In the genomic region with DNA sequence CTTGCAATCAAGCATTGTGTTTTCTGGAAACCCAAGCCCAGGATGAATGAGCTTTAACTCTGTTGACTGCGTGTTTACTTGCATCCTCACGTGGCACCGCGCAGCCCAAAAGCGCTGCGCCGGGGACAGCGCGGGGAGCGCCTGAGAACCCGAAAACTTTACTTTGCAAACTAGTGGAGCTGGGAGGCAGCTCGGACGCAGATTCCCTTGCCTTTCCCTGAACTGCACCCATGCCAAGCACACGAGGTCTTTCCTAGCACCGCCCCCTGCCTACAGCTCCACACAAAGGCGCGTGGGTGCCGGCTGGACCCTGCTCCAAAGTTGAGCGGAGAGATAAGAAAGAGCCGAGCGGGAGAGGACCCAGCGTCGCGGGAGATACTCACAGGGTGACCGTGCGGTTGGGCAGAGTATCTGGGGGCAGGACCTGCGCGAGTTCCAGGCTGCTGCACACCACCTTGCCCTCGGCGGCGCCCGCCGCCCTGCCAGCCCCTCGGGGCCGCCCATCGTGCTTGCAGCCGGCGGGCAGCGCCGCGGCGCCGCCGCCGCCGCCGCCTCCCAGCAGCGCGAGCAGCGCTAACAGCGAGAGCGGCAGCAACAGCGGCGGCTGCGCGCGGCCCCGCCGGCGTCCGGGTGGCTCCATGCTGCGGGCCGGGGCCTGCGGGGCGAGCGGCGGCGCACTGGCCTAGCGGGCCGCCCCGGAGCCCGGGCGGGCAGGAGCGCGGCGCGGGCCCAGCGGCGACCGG, we compare ENCODE assay signal across 8 cellular contexts. TPM values are rescaled to one million over a fixed set of nuclear protein-coding genes. Genes with fewer than 3 reads are reported as not detected.
A peak's percentile ranks its signal among the peaks of the same experiment; 100 is the strongest.
DNase-seq lines count a peak whose midpoint lies in the region; ATAC-seq and TF ChIP-seq lines count a peak whose summit lies in the region.

No MANE protein-coding gene starts in this region.

- H3K27ac Mint-ChIP-seq in activated naive CD4-positive, alpha-beta T cell treated with anti-CD3 and anti-CD28 coated beads for 36 hours, result peak overlapping the region; percentile 77

- peaks cover 12% of the 10 kb centered on the region for H3K27me3 ChIP-seq in HUES48 (ENCODE audit: control insufficient read depth, insufficient read depth, low read length)
- no peaks in the 10 kb centered on the region for H3K27me3 ChIP-seq in body of pancreas
- 0 out of 2 replicates have a peak, but pooled peaks cover 1% of the 10 kb centered on the region for H3K27me3 ChIP-seq in iPS DF 6.9 (ENCODE audit: control insufficient read depth, insufficient read depth, low read length)

- H3K9me3 Mint-ChIP-seq in activated naive CD4-positive, alpha-beta T cell treated with anti-CD3 and anti-CD28 coated beads for 36 hours, result no peaks in the 10 kb centered on the region

- H3K4me1 Mint-ChIP-seq in activated naive CD4-positive, alpha-beta T cell treated with anti-CD3 and anti-CD28 coated beads for 36 hours (ENCODE audit: low read depth), result peaks cover 17% of the 10 kb centered on the region

- peak overlapping the region; percentile 97 for H3K4me3 Mint-ChIP-seq in activated naive CD4-positive, alpha-beta T cell treated with anti-CD3 and anti-CD28 coated beads for 36 hours

- ATAC-seq in body of pancreas (peak; percentile 71), HG03378 (IDR thresholded peaks at IDR 0.05; ENCODE audit: unreplicated experiment) (no peak)

- TF ChIP-seq CTCF in RWPE1 (conservative IDR thresholded peaks at IDR 0.05; ENCODE audit: low read depth) (no peak), body of pancreas (IDR thresholded peaks at IDR 0.05) (peak in 4 of 7 experiments; percentile 31 to 42 (median 34)), retinal pigment epithelial cell (conservative IDR thresholded peaks at IDR 0.05; ENCODE audit: low read depth, low read length) (peak; percentile 6)

- peak; percentile 34 for DNase-seq in activated naive CD4-positive, alpha-beta T cell treated with anti-CD3 and anti-CD28 coated beads for 36 hours
- DNase-seq in activated naive CD4-positive, alpha-beta T cell treated with Interleukin-2 at 50 U/mL for 16 hours, result no peak
- DNase-seq in RWPE1 (ENCODE audit: low spot score), result peak; percentile 74
- peak; percentile 74 to 85 (median 80) for DNase-seq in body of pancreas
- DNase-seq in iPS DF 6.9 (ENCODE audit: low read depth, low spot score), result no peak
- DNase-seq in retinal pigment epithelial cell (ENCODE audit: low read depth), result peak; percentile 73

- H3K4me1 ChIP-seq in HUES48 (ENCODE audit: control insufficient read depth, insufficient read depth, low read length) (peaks cover 20% of the 10 kb centered on the region), body of pancreas (peaks cover 48% of the 10 kb centered on the region), iPS DF 6.9 (ENCODE audit: control insufficient read depth, insufficient read depth, low read length) (0 out of 2 replicates have a peak, but pooled peaks cover 2% of the 10 kb centered on the region)

- H3K9me3 ChIP-seq in HUES48 (ENCODE audit: control insufficient read depth, insufficient read depth, low read length) (no peaks in the 10 kb centered on the region), body of pancreas (no peaks in the 10 kb centered on the region), iPS DF 6.9 (ENCODE audit: control insufficient read depth, insufficient read depth, low read length) (no peaks in the 10 kb centered on the region)

- peak overlapping the region; percentile 89 for H3K27ac ChIP-seq in HUES48 (ENCODE audit: low read depth, low read length)
- peak overlapping the region; percentile 92 for H3K27ac ChIP-seq in RWPE1
- H3K27ac ChIP-seq in body of pancreas, result peak overlapping the region; percentile 89 to 94 (median 91)
- H3K27ac ChIP-seq in iPS DF 6.9 (ENCODE audit: low read length), result no peak overlapping the region

- peaks cover 9% of the 10 kb centered on the region for H3K27me3 Mint-ChIP-seq in activated naive CD4-positive, alpha-beta T cell treated with anti-CD3 and anti-CD28 coated beads for 36 hours (ENCODE audit: low read depth)

- H3K36me3 Mint-ChIP-seq in activated naive CD4-positive, alpha-beta T cell treated with anti-CD3 and anti-CD28 coated beads for 36 hours (ENCODE audit: low read depth), result peaks cover 5% of the 10 kb centered on the region

- intact Hi-C loops in activated naive CD4-positive, alpha-beta T cell treated with anti-CD3 and anti-CD28 coated beads for 36 hours (cut with micrococcal nuclease), result loop anchor here (1.0 to 5.0 kb wide), 4 partner anchors 71 to 157 kb away; no protein-coding TSS in a partner anchor
- intact Hi-C loops in body of pancreas (cut with DNase I), result no loop called here

- CTCF ChIA-PET in activated naive CD4-positive, alpha-beta T cell treated with anti-CD3 and anti-CD28 coated beads for 36 hours (lab: Charles Lee), result interaction anchor here (1.0 to 1.6 kb wide), 3 partner anchors 9 to 71 kb away, joined by 3 to 8 read pairs (median 6); no protein-coding TSS in a partner anchor
- CTCF ChIA-PET in RWPE1 (lab: Yijun Ruan, JAX), result interaction anchor here (0.6 kb wide), 2 partner anchors 70 to 174 kb away, joined by 3 read pairs; no protein-coding TSS in a partner anchor

- peak overlapping the region; percentile 95 for H3K9ac ChIP-seq in HUES48 (ENCODE audit: low read depth, low read length)

- 0 to 1% methylated on average over 13 to 75 of the region's 80 CpGs for WGBS in body of pancreas, 2 donors
- no CpG with 5 or more reads among the region's 80 CpGs for WGBS in iPS DF 6.9 (ENCODE audit: insufficient coverage, insufficient read length)

- POLR2A ChIA-PET in RWPE1 (lab: Yijun Ruan, JAX; ENCODE audit: low non-redundant PET), result interaction anchor here (1.8 kb wide), 1 partner anchor 14 kb away, joined by 5 read pairs; no protein-coding TSS in a partner anchor

- H3K4me3 ChIP-seq in HUES48 (ENCODE audit: low read depth, low read length) (peak overlapping the region; percentile 88), body of pancreas (peak overlapping the region in 1 of 2 donors; percentile 43), iPS DF 6.9 (ENCODE audit: low read length) (peak overlapping the region; percentile 81), retinal pigment epithelial cell (ENCODE audit: low read length) (peak overlapping the region; percentile 64)

- no peaks in the 10 kb centered on the region for H3K36me3 ChIP-seq in HUES48 (ENCODE audit: control insufficient read depth, insufficient read depth, low read length)
- H3K36me3 ChIP-seq in body of pancreas (replicated peaks in 1 of 2; ENCODE audit: insufficient read depth in 1 of 2, low read depth in 2 of 2), result no peaks in the 10 kb centered on the region
- H3K36me3 ChIP-seq in iPS DF 6.9 (ENCODE audit: control insufficient read depth, insufficient read depth, low read length), result no peaks in the 10 kb centered on the region

- TF ChIP-seq POLR2A in body of pancreas (IDR thresholded peaks at IDR 0.05), result peak; percentile 15 to 73 (median 59)

RNA-seq across cellular contexts. Expression of a gene that starts 0.6 kb away (rescaled TPM):
- total RNA-seq in activated naive CD4-positive, alpha-beta T cell treated with anti-CD3 and anti-CD28 coated beads for 36 hours, result 10 to 100 TPM in 1 of 2 experiments, 1 to 10 TPM in 1; 9.9 to 11.0 TPM
- total RNA-seq in body of pancreas, result 10 to 100 TPM; 29.3 to 45.9 TPM

Comparison
In these comparisons a context has a peak if more than half of its experiments do, and no peak if none do; other contexts are left out.
1. DNase-seq: peak in activated naive CD4-positive, alpha-beta T cell treated with anti-CD3 and anti-CD28 coated beads for 36 hours (single experiment), RWPE1 (single experiment), body of pancreas (4 of 4) and retinal pigment epithelial cell (single experiment); none in activated naive CD4-positive, alpha-beta T cell treated with Interleukin-2 at 50 U/mL for 16 hours (single experiment) and iPS DF 6.9 (single experiment).